Comparison of ENCODE assay signal across 1 cellular context in genomic region chr2:100198461-100199230, GRCh38.
TF ChIP-seq lines count a peak whose summit lies in the region.

No MANE protein-coding gene starts in this region.

TF ChIP-seq in SK-N-SH, 30 proteins besides CTCF, POLR2A, EP300 and RAD21 (continued from another document):
- TF ChIP-seq, protein P1, sequence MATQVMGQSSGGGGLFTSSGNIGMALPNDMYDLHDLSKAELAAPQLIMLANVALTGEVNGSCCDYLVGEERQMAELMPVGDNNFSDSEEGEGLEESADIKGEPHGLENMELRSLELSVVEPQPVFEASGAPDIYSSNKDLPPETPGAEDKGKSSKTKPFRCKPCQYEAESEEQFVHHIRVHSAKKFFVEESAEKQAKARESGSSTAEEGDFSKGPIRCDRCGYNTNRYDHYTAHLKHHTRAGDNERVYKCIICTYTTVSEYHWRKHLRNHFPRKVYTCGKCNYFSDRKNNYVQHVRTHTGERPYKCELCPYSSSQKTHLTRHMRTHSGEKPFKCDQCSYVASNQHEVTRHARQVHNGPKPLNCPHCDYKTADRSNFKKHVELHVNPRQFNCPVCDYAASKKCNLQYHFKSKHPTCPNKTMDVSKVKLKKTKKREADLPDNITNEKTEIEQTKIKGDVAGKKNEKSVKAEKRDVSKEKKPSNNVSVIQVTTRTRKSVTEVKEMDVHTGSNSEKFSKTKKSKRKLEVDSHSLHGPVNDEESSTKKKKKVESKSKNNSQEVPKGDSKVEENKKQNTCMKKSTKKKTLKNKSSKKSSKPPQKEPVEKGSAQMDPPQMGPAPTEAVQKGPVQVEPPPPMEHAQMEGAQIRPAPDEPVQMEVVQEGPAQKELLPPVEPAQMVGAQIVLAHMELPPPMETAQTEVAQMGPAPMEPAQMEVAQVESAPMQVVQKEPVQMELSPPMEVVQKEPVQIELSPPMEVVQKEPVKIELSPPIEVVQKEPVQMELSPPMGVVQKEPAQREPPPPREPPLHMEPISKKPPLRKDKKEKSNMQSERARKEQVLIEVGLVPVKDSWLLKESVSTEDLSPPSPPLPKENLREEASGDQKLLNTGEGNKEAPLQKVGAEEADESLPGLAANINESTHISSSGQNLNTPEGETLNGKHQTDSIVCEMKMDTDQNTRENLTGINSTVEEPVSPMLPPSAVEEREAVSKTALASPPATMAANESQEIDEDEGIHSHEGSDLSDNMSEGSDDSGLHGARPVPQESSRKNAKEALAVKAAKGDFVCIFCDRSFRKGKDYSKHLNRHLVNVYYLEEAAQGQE (IDR thresholded peaks at IDR 0.05; ENCODE audit: low read depth, low read length), result no peak
- TF ChIP-seq GATA2 (CRISPR knock-in tag; IDR thresholded peaks at IDR 0.05), result no peak
- TF ChIP-seq GABPA (IDR thresholded peaks at IDR 0.05; ENCODE audit: low read depth), result no peak
- no peak for TF ChIP-seq EZH2phosphoT487 (IDR thresholded peaks at IDR 0.05; ENCODE audit: borderline replicate concordance, low read depth)
- TF ChIP-seq MAX (IDR thresholded peaks at IDR 0.05; ENCODE audit: low read depth), result no peak
- no peak for TF ChIP-seq TCF12 (IDR thresholded peaks at IDR 0.05)
- TF ChIP-seq, protein P2, sequence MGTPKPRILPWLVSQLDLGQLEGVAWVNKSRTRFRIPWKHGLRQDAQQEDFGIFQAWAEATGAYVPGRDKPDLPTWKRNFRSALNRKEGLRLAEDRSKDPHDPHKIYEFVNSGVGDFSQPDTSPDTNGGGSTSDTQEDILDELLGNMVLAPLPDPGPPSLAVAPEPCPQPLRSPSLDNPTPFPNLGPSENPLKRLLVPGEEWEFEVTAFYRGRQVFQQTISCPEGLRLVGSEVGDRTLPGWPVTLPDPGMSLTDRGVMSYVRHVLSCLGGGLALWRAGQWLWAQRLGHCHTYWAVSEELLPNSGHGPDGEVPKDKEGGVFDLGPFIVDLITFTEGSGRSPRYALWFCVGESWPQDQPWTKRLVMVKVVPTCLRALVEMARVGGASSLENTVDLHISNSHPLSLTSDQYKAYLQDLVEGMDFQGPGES (IDR thresholded peaks at IDR 0.05; ENCODE audit: low read depth, low read length), result no peak
- TF ChIP-seq, protein P3, sequence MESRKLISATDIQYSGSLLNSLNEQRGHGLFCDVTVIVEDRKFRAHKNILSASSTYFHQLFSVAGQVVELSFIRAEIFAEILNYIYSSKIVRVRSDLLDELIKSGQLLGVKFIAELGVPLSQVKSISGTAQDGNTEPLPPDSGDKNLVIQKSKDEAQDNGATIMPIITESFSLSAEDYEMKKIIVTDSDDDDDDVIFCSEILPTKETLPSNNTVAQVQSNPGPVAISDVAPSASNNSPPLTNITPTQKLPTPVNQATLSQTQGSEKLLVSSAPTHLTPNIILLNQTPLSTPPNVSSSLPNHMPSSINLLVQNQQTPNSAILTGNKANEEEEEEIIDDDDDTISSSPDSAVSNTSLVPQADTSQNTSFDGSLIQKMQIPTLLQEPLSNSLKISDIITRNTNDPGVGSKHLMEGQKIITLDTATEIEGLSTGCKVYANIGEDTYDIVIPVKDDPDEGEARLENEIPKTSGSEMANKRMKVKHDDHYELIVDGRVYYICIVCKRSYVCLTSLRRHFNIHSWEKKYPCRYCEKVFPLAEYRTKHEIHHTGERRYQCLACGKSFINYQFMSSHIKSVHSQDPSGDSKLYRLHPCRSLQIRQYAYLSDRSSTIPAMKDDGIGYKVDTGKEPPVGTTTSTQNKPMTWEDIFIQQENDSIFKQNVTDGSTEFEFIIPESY (IDR thresholded peaks at IDR 0.05; ENCODE audit: borderline replicate concordance, low read depth), result no peak
- TF ChIP-seq, protein P4, sequence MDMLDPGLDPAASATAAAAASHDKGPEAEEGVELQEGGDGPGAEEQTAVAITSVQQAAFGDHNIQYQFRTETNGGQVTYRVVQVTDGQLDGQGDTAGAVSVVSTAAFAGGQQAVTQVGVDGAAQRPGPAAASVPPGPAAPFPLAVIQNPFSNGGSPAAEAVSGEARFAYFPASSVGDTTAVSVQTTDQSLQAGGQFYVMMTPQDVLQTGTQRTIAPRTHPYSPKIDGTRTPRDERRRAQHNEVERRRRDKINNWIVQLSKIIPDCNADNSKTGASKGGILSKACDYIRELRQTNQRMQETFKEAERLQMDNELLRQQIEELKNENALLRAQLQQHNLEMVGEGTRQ (IDR thresholded peaks at IDR 0.05; ENCODE audit: borderline replicate concordance, low read depth, low read length), result no peak
- TF ChIP-seq FOSL2 (IDR thresholded peaks at IDR 0.05; ENCODE audit: borderline replicate concordance, low read depth), result no peak
- no peak for TF ChIP-seq TEAD4 (IDR thresholded peaks at IDR 0.05; ENCODE audit: borderline replicate concordance, insufficient read depth)
- TF ChIP-seq USF1 (IDR thresholded peaks at IDR 0.05; ENCODE audit: borderline replicate concordance, low read depth), result no peak
- no peak for TF ChIP-seq MEF2A (IDR thresholded peaks at IDR 0.05; ENCODE audit: borderline replicate concordance, low read depth)
- no peak for TF ChIP-seq RFX5 (IDR thresholded peaks at IDR 0.05; ENCODE audit: low read length)
- no peak for TF ChIP-seq JUND (IDR thresholded peaks at IDR 0.05)
- no peak for TF ChIP-seq NRF1 (IDR thresholded peaks at IDR 0.05; ENCODE audit: low read depth, low read length)
